17 cellular contexts compared by ENCODE assay signal in genomic region chr12:54376596-54377468, GRCh38. TPM values are rescaled to one million over a fixed set of nuclear protein-coding genes. Genes with fewer than 3 reads are reported as not detected.
A peak's percentile ranks its signal among the peaks of the same experiment; 100 is the strongest.
DNase-seq lines count a peak whose midpoint lies in the region; ATAC-seq and TF ChIP-seq lines count a peak whose summit lies in the region.
"Had no signal": no experiment of that assay in that cellular context is flagged by ENCODE, and none has a peak within 500 bp of the region (broad histone marks: within the 10 kb centered on the region; RNA-seq: fewer than 3 reads in every experiment).

No MANE protein-coding gene starts in this region.

- peaks cover 0 to 14% (median 0%) of the 10 kb centered on the region in 9 donors for H3K36me3 ChIP-seq in heart right ventricle
- peaks cover 0 to 52% of the 10 kb centered on the region in 2 donors for H3K36me3 ChIP-seq in psoas muscle (ENCODE audit: insufficient read depth in 1 of 2, low read depth in 1 of 2)
- no peaks in the 10 kb centered on the region for H3K36me3 ChIP-seq in adrenal gland (replicated peaks in 1 of 2)

- no peak for TF ChIP-seq CTCF in heart right ventricle (IDR thresholded peaks at IDR 0.05)
- TF ChIP-seq CTCF in psoas muscle (IDR thresholded peaks at IDR 0.05): no peak
- no peak for TF ChIP-seq CTCF in adrenal gland (IDR thresholded peaks at IDR 0.05)
- TF ChIP-seq CTCF in GM10266 (IDR thresholded peaks at IDR 0.05; ENCODE audit: control insufficient read depth, insufficient read depth, low read depth, missing control alignments): no peak

- H3K4me1 ChIP-seq in heart right ventricle (peaks cover 13 to 76% (median 48%) of the 10 kb centered on the region in 9 donors), psoas muscle (peaks cover 55% of the 10 kb centered on the region), adrenal gland (replicated peaks in 1 of 2) (peaks cover 5 to 26% of the 10 kb centered on the region in 2 donors)

- intact Hi-C loops in Right ventricle myocardium inferior (cut with DNase I) (no loop called here), Right ventricle myocardium superior (cut with DNase I) (no loop called here), heart right ventricle (cut with DNase I) (loop anchor here in 1 of 10 donors (10.0 kb wide), 1 partner anchor 372 kb away; the partner anchor contains the start of genes HOXC8 and HOXC9), psoas muscle (cut with DNase I) (loop anchor here in 1 of 2 donors (10.0 kb wide), 1 partner anchor 392 kb away; the partner anchor contains the start of gene HOXC10), adrenal gland (cut with DNase I) (no loop called here)

- no peaks in the 10 kb centered on the region for H3K9me3 ChIP-seq in heart right ventricle
- no peaks in the 10 kb centered on the region for H3K9me3 ChIP-seq in psoas muscle
- H3K9me3 ChIP-seq in adrenal gland (replicated peaks in 1 of 3): no peaks in the 10 kb centered on the region
- H3K9me3 ChIP-seq: mucosa of descending colon, upper lobe of left lung had no signal

- TF ChIP-seq POLR2A in adrenal gland (IDR thresholded peaks at IDR 0.05): no peak

- DNase-seq in Right ventricle myocardium inferior (ENCODE audit: missing footprints) (no peak), Right ventricle myocardium superior (no peak), heart right ventricle (no peak), psoas muscle (peak in 1 of 2 donors; percentile 61), adrenal gland (no peak), GM10266 (ENCODE audit: extremely low spot score) (no peak)
- no peak for DNase-seq in activated CD8-positive, alpha-beta memory T cell treated with anti-CD3 and anti-CD28 coated beads, Interleukin-2, amount 50 U/mL, for 48 hours
- DNase-seq: activated CD4-positive, alpha-beta T cell treated with anti-CD3 and anti-CD28 coated beads, Interleukin-2, amount 50 U/mL, for 1 hour; effector CD4-positive, alpha-beta T cell; GDM1; immature natural killer cell; mucosa of descending colon; NCI-H1930; upper lobe of left lung had no signal

- 65 to 74% methylated on average over 7 of the region's 7 CpGs for WGBS in heart right ventricle, 2 donors
- WGBS in psoas muscle, 3 donors: 76 to 79% (median 77%) methylated on average over 7 of the region's 7 CpGs
- WGBS in adrenal gland, 4 donors: 83 to 88% (median 86%) methylated on average over 7 of the region's 7 CpGs

- H3K27ac ChIP-seq in heart right ventricle (peak overlapping the region in 9 of 10 donors; percentile 4 to 77 (median 60)), psoas muscle (peak overlapping the region; percentile 36), adrenal gland (no peak overlapping the region)

- H3K27me3 ChIP-seq in heart right ventricle: no peaks in the 10 kb centered on the region
- H3K27me3 ChIP-seq in psoas muscle (ENCODE audit: insufficient read depth in 3 of 3, low read length in 2 of 3): no peaks in the 10 kb centered on the region
- no peaks in the 10 kb centered on the region for H3K27me3 ChIP-seq in adrenal gland
- H3K27me3 ChIP-seq: upper lobe of left lung had no signal

- H3K4me3 ChIP-seq in heart right ventricle (peak overlapping the region in 2 of 10 donors; percentile 40 to 58), psoas muscle (no peak overlapping the region), adrenal gland (no peak overlapping the region)
- H3K4me3 ChIP-seq: mucosa of descending colon, upper lobe of left lung had no signal

- ATAC-seq in Right ventricle myocardium inferior (peak; percentile 22), Right ventricle myocardium superior (ENCODE audit: poor library complexity) (no peak), heart right ventricle (peak in 1 of 8 donors; percentile 11), psoas muscle (no peak), GM21515 (IDR thresholded peaks at IDR 0.05; ENCODE audit: unreplicated experiment) (no peak)
- ATAC-seq: mucosa of descending colon had no signal

RNA-seq across cellular contexts. Expression of gene ZNF385A, which starts 7.7 kb away (rescaled TPM):
- total RNA-seq in Right ventricle myocardium inferior (11.6 TPM), Right ventricle myocardium superior (10.7 TPM), heart right ventricle (10 to 100 TPM in 2 of 10 donors, 1 to 10 TPM in 8; 3.8 to 19.1 (median 4.8) TPM), psoas muscle (10 to 100 TPM; 25.5 to 85.8 (median 68.9) TPM), adrenal gland (10 to 100 TPM in 6 of 8 donors, 1 to 10 TPM in 2; 6.5 to 38.2 (median 13.1) TPM)
- polyA plus RNA-seq in heart right ventricle (10 to 100 TPM in 1 of 2 donors, 1 to 10 TPM in 1; 8.1 to 10.5 TPM), psoas muscle (10 to 100 TPM in 2 of 3 donors, 1 to 10 TPM in 1; 4.9 to 28.0 (median 24.5) TPM), adrenal gland (10 to 100 TPM in 2 of 3 donors, 1 to 10 TPM in 1; 2.7 to 28.0 (median 24.3) TPM)

RNA-seq across cellular contexts. Expression of gene GPR84, which starts 12.5 kb away (rescaled TPM):
- total RNA-seq in Right ventricle myocardium inferior (0.22 TPM), Right ventricle myocardium superior (not detected), heart right ventricle (1 to 10 TPM in 1 of 10 donors, under 1 TPM in 3, not detected in 6; 0.15 to 2.9 (median 0.25) TPM), psoas muscle (under 1 TPM in 1 of 4 donors, not detected in 3; 0.40 TPM), adrenal gland (1 to 10 TPM in 5 of 8 donors, under 1 TPM in 3; 0.18 to 6.8 (median 1.3) TPM)
- polyA plus RNA-seq in heart right ventricle (under 1 TPM in 1 of 2 donors, not detected in 1; 0.45 TPM), psoas muscle (under 1 TPM in 1 of 3 donors, not detected in 2; 0.16 TPM), adrenal gland (1 to 10 TPM in 1 of 3 donors, under 1 TPM in 2; 0.56 to 1.3 (median 0.93) TPM)
- total RNA-seq: A673, HT-29 had no signal
- polyA plus RNA-seq: immature natural killer cell had no signal

RNA-seq across cellular contexts. Expression of gene ITGA5, which starts 42.2 kb away (rescaled TPM):
- total RNA-seq in Right ventricle myocardium inferior (53.5 TPM), Right ventricle myocardium superior (51.6 TPM), heart right ventricle (10 to 100 TPM; 35.7 to 86.1 (median 48.8) TPM), psoas muscle (10 to 100 TPM; 24.0 to 80.3 (median 41.9) TPM), adrenal gland (100 to 1,000 TPM in 3 of 8 donors, 10 to 100 TPM in 5; 64.9 to 141 (median 75.9) TPM)
- polyA plus RNA-seq in heart right ventricle (100 to 1,000 TPM in 1 of 2 donors, 10 to 100 TPM in 1; 31.9 to 154 TPM), psoas muscle (100 to 1,000 TPM in 1 of 3 donors, 10 to 100 TPM in 2; 13.7 to 244 (median 39.7) TPM), adrenal gland (100 to 1,000 TPM in 1 of 3 donors, 10 to 100 TPM in 2; 52.2 to 118 (median 56.7) TPM)
- total RNA-seq: HT-29 had no signal

RNA-seq across cellular contexts. Expression of gene COPZ1, which starts 51.9 kb away (rescaled TPM):
- 130 TPM for total RNA-seq in Right ventricle myocardium inferior
- 116 TPM for total RNA-seq in Right ventricle myocardium superior
- total RNA-seq in heart right ventricle: 100 to 1,000 TPM; 111 to 143 (median 131) TPM
- polyA plus RNA-seq in heart right ventricle: 100 to 1,000 TPM in 1 of 2 donors, 10 to 100 TPM in 1; 64.0 to 152 TPM
- total RNA-seq in psoas muscle: 100 to 1,000 TPM in 1 of 4 donors, 10 to 100 TPM in 3; 84.4 to 102 (median 93.0) TPM
- polyA plus RNA-seq in psoas muscle: 100 to 1,000 TPM in 1 of 3 donors, 10 to 100 TPM in 2; 77.8 to 131 (median 86.6) TPM
- total RNA-seq in adrenal gland: 100 to 1,000 TPM in 7 of 8 donors, 10 to 100 TPM in 1; 95.2 to 183 (median 152) TPM
- 100 to 1,000 TPM in 1 of 3 donors, 10 to 100 TPM in 2; 54.7 to 252 (median 80.9) TPM for polyA plus RNA-seq in adrenal gland

Comparison
In these comparisons a context has a peak if more than half of its experiments do, and no peak if none do; other contexts are left out.
1. H3K27ac ChIP-seq: peak in heart right ventricle (9 of 10) and psoas muscle (single experiment); none in adrenal gland (0 of 5).